In the genomic region with DNA sequence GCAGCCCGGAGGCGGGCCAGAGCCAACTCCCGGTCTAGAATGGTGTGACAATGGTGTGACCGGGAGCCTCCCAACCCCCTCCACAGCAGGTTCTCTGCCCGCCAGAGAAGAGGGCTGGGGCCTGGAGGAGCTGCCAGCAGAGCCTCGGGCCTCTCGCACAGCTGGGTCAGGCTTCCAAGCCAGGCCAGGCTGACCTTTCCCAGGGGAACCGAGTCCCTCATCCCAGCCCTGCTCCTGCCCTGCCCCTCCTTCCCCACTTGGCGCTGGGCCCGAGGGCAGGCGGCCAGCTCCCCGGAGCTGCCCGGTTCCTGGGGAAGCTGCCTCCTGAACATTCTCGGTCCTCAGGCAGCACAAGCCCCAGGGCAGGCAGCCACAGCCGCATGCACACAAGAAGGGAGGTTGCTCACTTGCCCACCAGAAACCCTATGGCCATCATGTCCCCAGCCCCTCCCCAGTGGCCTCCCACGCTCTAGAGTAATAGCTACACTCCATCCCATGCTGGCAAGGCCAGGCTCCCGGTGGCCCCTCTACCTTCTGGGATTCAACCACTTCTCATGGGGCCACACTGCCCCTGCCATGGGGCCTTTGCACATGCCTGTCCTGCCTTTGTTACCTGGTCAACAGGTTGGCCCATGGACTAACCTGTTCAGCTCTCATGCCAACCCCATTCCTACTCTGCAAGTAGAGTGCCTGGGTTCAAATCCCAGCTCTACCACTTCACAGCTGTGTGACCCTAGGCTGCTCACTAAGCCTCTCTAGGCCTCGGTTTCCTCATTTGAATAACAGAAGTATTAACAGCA, we compare ENCODE assay signal across 8 cellular contexts.
A peak's percentile ranks its signal among the peaks of the same experiment; 100 is the strongest.
DNase-seq lines count a peak whose midpoint lies in the region; ATAC-seq, FAIRE-seq and TF ChIP-seq lines count a peak whose summit lies in the region.

No MANE protein-coding gene starts in this region.

- H3K9me2 ChIP-seq in PC-3 (replicated peaks; ENCODE audit: low read length) = no peaks in the 10 kb centered on the region

- FAIRE-seq in GM12892 (lab: Jason Lieb, UNC) = no peak

- peak overlapping the region; percentile 56 for H3K4me2 ChIP-seq in PC-3 (ENCODE audit: low read length)

- no peaks in the 10 kb centered on the region for H4K20me1 ChIP-seq in PC-3 (ENCODE audit: low read length)

- intact Hi-C loops in PC-3 (cut with micrococcal nuclease) = no loop called here

- H3K4me1 ChIP-seq in PC-3 (ENCODE audit: insufficient read depth, low read length) = peaks cover 68% of the 10 kb centered on the region

- no peak for TF ChIP-seq POLR2A in GM12892 (IDR thresholded peaks at IDR 0.05; ENCODE audit: low read depth, low read length)

- peaks cover 8% of the 10 kb centered on the region; the same call in 1 of the 2 replicates for H3K36me3 ChIP-seq in PC-3 (ENCODE audit: low read depth, low read length)

- H2AFZ ChIP-seq in PC-3 (ENCODE audit: low read length) = no peak overlapping the region

- H3K79me2 ChIP-seq in PC-3 (ENCODE audit: low read length) = peaks cover 28% of the 10 kb centered on the region

- DNase-seq in COR-L47 (lab: John Stamatoyannopoulos, UW) (peak; percentile 57), PC-3 (peak; percentile 77), fibroblast of mammary gland (ENCODE audit: low read depth) (peak; percentile 85), nucleus accumbens (lab: John Stamatoyannopoulos, UW) (peak in 54 of 56 donors; percentile 31 to 92 (median 76)), NCI-H1436 treated with DMSO at 0.1 percent for 48 hours (lab: John Stamatoyannopoulos, UW) (no peak), GM12892 (ENCODE audit: insufficient read length) (no peak), amniotic stem cell (lab: John Stamatoyannopoulos, UW) (no peak)

- CTCF ChIA-PET in PC-3 (lab: Charles Lee) = interaction anchor here (1.1 kb wide), 1 partner anchor 13 kb away, joined by 3 read pairs; no protein-coding TSS in a partner anchor

- POLR2A ChIA-PET in PC-3 (lab: Charles Lee; ENCODE audit: unreplicated experiment) = no interaction called here

- BruUV-seq in PC-3 (replicated peaks; lab: Mats Ljungman, UMichigan) = no TSS peak

- H3K9me3 ChIP-seq in PC-3 (ENCODE audit: low read length) = no peaks in the 10 kb centered on the region

- peak overlapping the region; percentile 91 for H3K27ac ChIP-seq in PC-3 (ENCODE audit: low read length)

- no peak overlapping the region for H3K4me3 ChIP-seq in PC-3 (ENCODE audit: low read length)
- H3K4me3 ChIP-seq in fibroblast of mammary gland (ENCODE audit: control insufficient read depth, low read depth, low read length) = no peak overlapping the region

- no peaks in the 10 kb centered on the region for H3K27me3 ChIP-seq in PC-3 (ENCODE audit: low read length)

- H3K9ac ChIP-seq in PC-3 (ENCODE audit: low read length) = peak overlapping the region; percentile 48

- TF ChIP-seq CTCF in PC-3 (conservative IDR thresholded peaks at IDR 0.05; ENCODE audit: low read depth, low read length) (no peak), fibroblast of mammary gland (conservative IDR thresholded peaks at IDR 0.05; ENCODE audit: control insufficient read depth, insufficient read depth, low read depth, low read length) (no peak)

- no peaks in the 10 kb centered on the region for H3F3A ChIP-seq in PC-3 (ENCODE audit: low read length, unreplicated experiment)

- ATAC-seq in PC-3 (peak; percentile 16), GM18520 (IDR thresholded peaks at IDR 0.05; ENCODE audit: unreplicated experiment) (no peak)

Comparison
In these comparisons a context has a peak if more than half of its experiments do, and no peak if none do; other contexts are left out.
1. DNase-seq: peak in COR-L47 (single experiment), PC-3 (single experiment), fibroblast of mammary gland (single experiment) and nucleus accumbens (54 of 56); none in NCI-H1436 treated with DMSO at 0.1 percent for 48 hours (single experiment), GM12892 (single experiment) and amniotic stem cell (single experiment).